In genomic region chr6:38131527-38131965, GRCh38 we compare ENCODE assay signal across 10 cellular contexts.
DNase-seq lines count a peak whose midpoint lies in the region; ATAC-seq, FAIRE-seq and TF ChIP-seq lines count a peak whose summit lies in the region.
"Had no signal": no experiment of that assay in that cellular context is flagged by ENCODE, and none has a peak within 500 bp of the region (broad histone marks: within the 10 kb centered on the region; RNA-seq: fewer than 3 reads in every experiment).

No MANE protein-coding gene starts in this region.

- TF ChIP-seq POLR2A in stomach (IDR thresholded peaks at IDR 0.05), result no peak

- no peaks in the 10 kb centered on the region for H3K9me3 Mint-ChIP-seq in astrocyte (ENCODE audit: unreplicated experiment)

- peaks cover 88% of the 10 kb centered on the region for H3K79me2 ChIP-seq in GM23248 (ENCODE audit: insufficient read depth)
- H3K79me2 ChIP-seq in astrocyte (ENCODE audit: insufficient read depth, low read length), result peaks cover 57% of the 10 kb centered on the region

- TF ChIP-seq CTCF in astrocyte (IDR thresholded peaks at IDR 0.05; ENCODE audit: insufficient read depth, low read depth, low read length) (no peak), lower lobe of right lung (IDR thresholded peaks at IDR 0.05) (no peak), stomach (IDR thresholded peaks at IDR 0.05) (no peak)

- H3K9me3 ChIP-seq in GM23248 (ENCODE audit: low read depth) (no peaks in the 10 kb centered on the region), astrocyte (ENCODE audit: insufficient read depth, low read depth, low read length) (no peaks in the 10 kb centered on the region), lower lobe of right lung (no peaks in the 10 kb centered on the region), stomach (no peaks in the 10 kb centered on the region)

- H3K36me3 ChIP-seq in GM23248 (ENCODE audit: low read depth), result no peaks in the 10 kb centered on the region
- H3K36me3 ChIP-seq in astrocyte (ENCODE audit: insufficient read depth, low read length), result peaks cover 2% of the 10 kb centered on the region
- H3K36me3 ChIP-seq in lower lobe of right lung, result no peaks in the 10 kb centered on the region
- peaks cover 0 to 8% (median 4%) of the 10 kb centered on the region in 4 donors for H3K36me3 ChIP-seq in stomach

- peak overlapping the region; percentile 22; the same call in 1 of the 2 replicates for H3K9ac ChIP-seq in GM23248
- H3K9ac ChIP-seq in astrocyte (ENCODE audit: low read length), result peak overlapping the region; percentile 25

- H3K4me2 ChIP-seq in GM23248 (ENCODE audit: unreplicated experiment), result peak overlapping the region; percentile 37
- peak overlapping the region; percentile 24 for H3K4me2 ChIP-seq in astrocyte (ENCODE audit: low read length)

- H3K4me3 Mint-ChIP-seq in astrocyte (ENCODE audit: unreplicated experiment), result no peak overlapping the region

- H3K4me3 ChIP-seq in GM23248, result no peak overlapping the region
- H3K4me3 ChIP-seq in astrocyte (ENCODE audit: insufficient read depth, low read depth, low read length), result no peak overlapping the region
- H3K4me3 ChIP-seq in lower lobe of right lung, result no peak overlapping the region
- H3K4me3 ChIP-seq in stomach, result no peak overlapping the region

- H2AFZ ChIP-seq in GM23248 (no peak overlapping the region), astrocyte (ENCODE audit: low read depth, low read length) (no peak overlapping the region)

- FAIRE-seq in astrocyte (lab: Jason Lieb, UNC), result peak; percentile 9

- H3K4me1 Mint-ChIP-seq in astrocyte (ENCODE audit: low read depth, unreplicated experiment), result peaks cover 35% of the 10 kb centered on the region

- TF ChIP-seq EP300 in stomach (IDR thresholded peaks at IDR 0.05), result no peak

- H4K20me1 ChIP-seq in GM23248 (ENCODE audit: insufficient read depth) (peaks cover 48% of the 10 kb centered on the region), astrocyte (ENCODE audit: insufficient read depth, low read length) (peaks cover 84% of the 10 kb centered on the region)

- peaks cover 31% of the 10 kb centered on the region for H3F3A ChIP-seq in GM23248 (ENCODE audit: insufficient read depth)

- peak; percentile 44 to 63 for ATAC-seq in lower lobe of right lung
- no peak for ATAC-seq in GM18511 (IDR thresholded peaks at IDR 0.05; ENCODE audit: unreplicated experiment)

- H3K27ac ChIP-seq in GM23248 (peak overlapping the region; percentile 69), astrocyte (ENCODE audit: low read depth, low read length) (peak overlapping the region; percentile 72), lower lobe of right lung (no peak overlapping the region), stomach (no peak overlapping the region)
- H3K27ac ChIP-seq: epithelial cell of prostate had no signal

- DNase-seq in AG08395 (ENCODE audit: low spot score) (peak; percentile 96), GM23248 (peak; percentile 96), astrocyte (ENCODE audit: low read depth) (peak; percentile 99), lower lobe of right lung (no peak), SHP77 (lab: John Stamatoyannopoulos, UW) (no peak), DMS79 (lab: John Stamatoyannopoulos, UW) (no peak), stomach (no peak)
- DNase-seq: NK-92 treated with Interleukin-12 subunit alpha and Interleukin-12 subunit beta, amount 100 ng/mL, for 24 hours had no signal

- H3K4me1 ChIP-seq in GM23248 (ENCODE audit: insufficient read depth) (peaks cover 12% of the 10 kb centered on the region), astrocyte (ENCODE audit: insufficient read depth, low read length) (peaks cover 12% of the 10 kb centered on the region), lower lobe of right lung (peaks cover 8% of the 10 kb centered on the region), stomach (peaks cover 0 to 8% (median 2%) of the 10 kb centered on the region in 4 donors)

- peaks cover 11% of the 10 kb centered on the region for H3K36me3 Mint-ChIP-seq in astrocyte (ENCODE audit: low read depth, unreplicated experiment)

- intact Hi-C loops in lower lobe of right lung (cut with DNase I), result no loop called here
- intact Hi-C loops in stomach (cut with DNase I; ENCODE audit: low total_unique reads), result no loop called here

- no peak overlapping the region for H3K27ac Mint-ChIP-seq in astrocyte (ENCODE audit: unreplicated experiment)

- no peaks in the 10 kb centered on the region for H3K9me2 ChIP-seq in GM23248 (ENCODE audit: insufficient read depth)

- H3K27me3 Mint-ChIP-seq in astrocyte (ENCODE audit: low read depth, unreplicated experiment), result no peaks in the 10 kb centered on the region

- H3K27me3 ChIP-seq in GM23248 (replicated peaks; ENCODE audit: insufficient read depth) (no peaks in the 10 kb centered on the region), astrocyte (ENCODE audit: insufficient read depth, low read length) (no peaks in the 10 kb centered on the region), lower lobe of right lung (ENCODE audit: low read depth) (no peaks in the 10 kb centered on the region), stomach (no peaks in the 10 kb centered on the region)

- in situ Hi-C loops in GM23248 (cut with MboI), result no loop called here

Comparison
In these comparisons a context has a peak if more than half of its experiments do, and no peak if none do; other contexts are left out.
1. DNase-seq: peak in AG08395 (single experiment), GM23248 (single experiment) and astrocyte (single experiment); none in lower lobe of right lung (single experiment), SHP77 (0 of 2), DMS79 (single experiment) and stomach (single experiment).
2. H3K27ac ChIP-seq: peak in GM23248 (single experiment) and astrocyte (single experiment); none in lower lobe of right lung (single experiment) and stomach (0 of 5).